ENCODE assay signal across 1 cellular context in genomic region chr4:48799157-48799556, GRCh38.
TF ChIP-seq lines count a peak whose summit lies in the region.

No MANE protein-coding gene starts in this region.

TF ChIP-seq in GM12878, 131 proteins besides CTCF, POLR2A, EP300 and RAD21:
- peak; percentile 78 for TF ChIP-seq MEF2A (IDR thresholded peaks at IDR 0.05; ENCODE audit: insufficient read depth, low read depth, low read length)
- TF ChIP-seq DPF2 (IDR thresholded peaks at IDR 0.05) = no peak
- no peak for TF ChIP-seq ELK1 (IDR thresholded peaks at IDR 0.05; ENCODE audit: low read depth, low read length)
- no peak for TF ChIP-seq MXI1 (IDR thresholded peaks at IDR 0.05; ENCODE audit: low read depth, low read length)
- TF ChIP-seq IKZF2 (IDR thresholded peaks at IDR 0.05) = peak; percentile 57 to 75; a peak in 3 of 4 replicates
- TF ChIP-seq MYB (IDR thresholded peaks at IDR 0.05; ENCODE audit: borderline replicate concordance, low read depth, low read length) = no peak
- 0 out of 2 replicates have a peak, but pooled peaks have one; percentile 35 for TF ChIP-seq EED (IDR thresholded peaks at IDR 0.05; ENCODE audit: low read depth)
- no peak for TF ChIP-seq FOS (IDR thresholded peaks at IDR 0.05; ENCODE audit: borderline replicate concordance, extremely low read depth, insufficient read length)
- peak; percentile 59 for TF ChIP-seq RUNX3 (IDR thresholded peaks at IDR 0.05; ENCODE audit: low read length)
- 0 out of 2 replicates have a peak, but pooled peaks have one; percentile 26 for TF ChIP-seq ATF2 (IDR thresholded peaks at IDR 0.05; ENCODE audit: low read length)
- TF ChIP-seq ZNF622 (IDR thresholded peaks at IDR 0.05) = no peak
- TF ChIP-seq MEF2B (IDR thresholded peaks at IDR 0.05; ENCODE audit: partially characterized antibody, poor library complexity, severe bottlenecking) = no peak
- TF ChIP-seq ZBTB40 (IDR thresholded peaks at IDR 0.05; ENCODE audit: borderline replicate concordance) = no peak
- TF ChIP-seq ZBTB11 (CRISPR knock-in tag; IDR thresholded peaks at IDR 0.05) = no peak
- 0 out of 2 replicates have a peak, but pooled peaks have one; percentile 14 for TF ChIP-seq JUNB (IDR thresholded peaks at IDR 0.05)
- TF ChIP-seq NFIC (IDR thresholded peaks at IDR 0.05; ENCODE audit: low read depth, low read length) = peak; percentile 71
- peak; percentile 39; the same call in 1 of the 2 replicates for TF ChIP-seq IKZF1 (conservative IDR thresholded peaks at IDR 0.05)
TF ChIP-seq in GM12878: peak in this region for 8.
